In the genomic region with DNA sequence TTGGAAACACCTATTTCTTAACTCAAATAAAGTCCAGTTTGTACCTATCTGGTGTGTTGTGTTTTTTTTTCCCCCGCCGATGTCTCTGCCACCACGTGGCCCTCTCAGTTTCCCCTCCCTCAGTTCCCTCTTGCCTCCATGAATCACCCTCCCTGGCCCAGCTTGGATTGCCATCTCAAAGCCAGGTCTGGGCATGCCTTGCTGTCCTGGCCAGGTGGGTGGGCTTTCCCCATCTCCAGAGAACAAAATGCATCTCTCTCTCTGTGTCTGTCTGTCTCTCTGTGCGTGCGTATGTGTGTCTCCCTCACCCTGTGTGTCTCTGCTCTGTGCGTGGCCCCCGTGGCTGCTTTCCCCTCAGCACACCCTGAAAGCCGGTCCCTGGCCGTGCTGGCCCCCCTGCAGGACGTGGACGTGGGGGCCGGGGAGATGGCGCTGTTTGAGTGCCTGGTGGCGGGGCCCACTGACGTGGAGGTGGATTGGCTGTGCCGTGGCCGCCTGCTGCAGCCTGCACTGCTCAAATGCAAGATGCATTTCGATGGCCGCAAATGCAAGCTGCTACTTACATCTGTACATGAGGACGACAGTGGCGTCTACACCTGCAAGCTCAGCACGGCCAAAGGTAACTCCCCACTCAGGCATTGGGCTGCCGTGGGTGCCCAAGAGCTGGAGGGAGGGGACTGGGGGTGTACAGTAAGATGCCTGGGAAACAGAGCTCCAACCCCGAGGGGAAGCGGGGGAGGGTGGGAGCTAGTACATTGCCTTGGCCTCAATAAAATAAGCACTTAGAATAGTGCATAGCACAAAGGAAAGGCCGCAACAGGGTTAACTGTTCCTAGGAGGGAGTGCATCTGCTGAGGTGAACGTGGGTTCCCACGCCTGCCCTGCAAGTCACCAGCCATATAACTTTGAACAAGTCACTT, we compare ENCODE assay signal across 29 cellular contexts. TPM values are rescaled to one million over a fixed set of nuclear protein-coding genes. Genes with fewer than 3 reads are reported as not detected.
DNase-seq lines count a peak whose midpoint lies in the region; ATAC-seq and TF ChIP-seq lines count a peak whose summit lies in the region.
"Had no signal": no experiment of that assay in that cellular context is flagged by ENCODE, and none has a peak within 500 bp of the region (broad histone marks: within the 10 kb centered on the region; RNA-seq: fewer than 3 reads in every experiment).

No MANE protein-coding gene starts in this region.

- no peak for ATAC-seq in right cardiac atrium
- ATAC-seq: CD8-positive, alpha-beta T cell; GM23338; left lobe of liver; sciatic nerve; T-cell had no signal

- intact Hi-C loops in right cardiac atrium (cut with DNase I) (no loop called here), uterus (cut with DNase I; ENCODE audit: low total_unique reads) (no loop called here)

- H3K9me3 ChIP-seq in cardiac muscle cell (ENCODE audit: low read depth) (no peaks in the 10 kb centered on the region), right cardiac atrium (ENCODE audit: control insufficient read depth, low read length) (no peaks in the 10 kb centered on the region), muscle layer of colon (ENCODE audit: low read length) (no peaks in the 10 kb centered on the region), uterus (no peaks in the 10 kb centered on the region)
- H3K9me3 ChIP-seq: upper lobe of left lung had no signal

- no peak for TF ChIP-seq POLR2A in uterus (IDR thresholded peaks at IDR 0.05)

- H3K9ac ChIP-seq in muscle layer of colon (ENCODE audit: low read length): no peak overlapping the region

- no peak for DNase-seq in cardiac muscle cell (ENCODE audit: low read depth in 1 of 2, low spot score in 1 of 2)
- DNase-seq in right cardiac atrium: no peak
- DNase-seq in caudate nucleus (lab: John Stamatoyannopoulos, UW): peak in 27 of 61 donors; percentile 10 to 75 (median 31)
- DNase-seq in uterus: no peak
- DNase-seq in D341Med (ENCODE audit: low spot score): no peak
- DNase-seq in cerebellar nuclear complex (lab: John Stamatoyannopoulos, UW): no peak
- no peak for DNase-seq in Kasumi-1 (lab: John Stamatoyannopoulos, UW)
- DNase-seq: activated B cell treated with CpG ODN at 0.5 μM for 24 hours; activated CD4-positive, alpha-beta T cell treated with anti-CD3 and anti-CD28 coated beads, Interleukin-2, amount 10 ng/mL, durations not matched to agents 7 days and 5 days; activated effector memory CD4-positive, alpha-beta T cell treated with Interleukin-2 at 50 U/mL for 16 hours; anterior cingulate cortex; CD8-positive, alpha-beta T cell; endodermal cell; mesendoderm; NCI-H1092; NCI-H1694 treated with DMSO at 0.1 percent for 48 hours; NCI-H2171; stimulated activated CD4-positive, alpha-beta T cell treated with anti-CD3 and anti-CD28 coated beads, Interleukin-4, amount 100 ng/mL, for 24 hours; T-cell had no signal

- no peaks in the 10 kb centered on the region for H3K27me3 ChIP-seq in cardiac muscle cell
- H3K27me3 ChIP-seq in right cardiac atrium (ENCODE audit: control insufficient read depth, insufficient read depth): no peaks in the 10 kb centered on the region
- H3K27me3 ChIP-seq in muscle layer of colon (ENCODE audit: control insufficient read depth in 1 of 2, insufficient read depth in 2 of 2, low read length in 2 of 2): no peaks in the 10 kb centered on the region
- H3K27me3 ChIP-seq in uterus: no peaks in the 10 kb centered on the region
- H3K27me3 ChIP-seq: upper lobe of left lung had no signal

- WGBS in right cardiac atrium: 68% methylated on average over 28 of the region's 28 CpGs

- TF ChIP-seq CTCF in cardiac muscle cell (IDR thresholded peaks at IDR 0.05; ENCODE audit: low read depth, low read length): no peak
- TF ChIP-seq CTCF in uterus (IDR thresholded peaks at IDR 0.05): no peak

- peaks cover 49% of the 10 kb centered on the region for H3K36me3 ChIP-seq in cardiac muscle cell
- H3K36me3 ChIP-seq in muscle layer of colon (ENCODE audit: insufficient read depth, low read length): peaks cover 65% of the 10 kb centered on the region
- no peaks in the 10 kb centered on the region for H3K36me3 ChIP-seq in uterus
- H3K36me3 ChIP-seq: upper lobe of left lung had no signal

- H3K27ac ChIP-seq in cardiac muscle cell (peak overlapping the region; percentile 55), right cardiac atrium (ENCODE audit: low read length) (no peak overlapping the region), caudate nucleus (ENCODE audit: low read depth, low read length) (peak overlapping the region; percentile 8), muscle layer of colon (ENCODE audit: low read depth, low read length) (peak overlapping the region; percentile 57), uterus (peak overlapping the region; percentile 55 to 56)
- H3K27ac ChIP-seq: upper lobe of left lung had no signal

- no peak overlapping the region for H3K4me3 ChIP-seq in cardiac muscle cell
- no peak overlapping the region for H3K4me3 ChIP-seq in right cardiac atrium (ENCODE audit: low read length)
- H3K4me3 ChIP-seq in muscle layer of colon (ENCODE audit: low read depth in 1 of 2, low read length in 2 of 2): no peak overlapping the region
- no peak overlapping the region for H3K4me3 ChIP-seq in uterus
- H3K4me3 ChIP-seq: GM23338, upper lobe of left lung had no signal

- H3K4me1 ChIP-seq in cardiac muscle cell (ENCODE audit: low read depth): peaks cover 22% of the 10 kb centered on the region
- peaks cover 2% of the 10 kb centered on the region for H3K4me1 ChIP-seq in right cardiac atrium (ENCODE audit: control insufficient read depth, insufficient read depth, low read length)
- H3K4me1 ChIP-seq in muscle layer of colon (ENCODE audit: insufficient read depth, low read length): peaks cover 72% of the 10 kb centered on the region
- H3K4me1 ChIP-seq in uterus: peaks cover 0 to 5% of the 10 kb centered on the region in 2 donors
- H3K4me1 ChIP-seq: upper lobe of left lung had no signal

RNA-seq across cellular contexts. Expression of a gene that starts 31.6 kb away (rescaled TPM):
- 35.0 and 45.5 TPM in 2 replicates for total RNA-seq in cardiac muscle cell
- polyA plus RNA-seq in cardiac muscle cell: 52.7 and 67.5 TPM in 2 replicates
- 10 to 100 TPM; 22.9 to 27.5 (median 25.4) TPM for total RNA-seq in right cardiac atrium
- polyA plus RNA-seq in right cardiac atrium: 21.6 TPM
- total RNA-seq in uterus: 10 to 100 TPM; 14.1 to 39.5 (median 27.6) TPM

RNA-seq across cellular contexts. Expression of a gene that starts 32.4 kb away (rescaled TPM):
- total RNA-seq in cardiac muscle cell: 275 and 292 TPM in 2 replicates
- polyA plus RNA-seq in cardiac muscle cell: 185 and 188 TPM in 2 replicates
- total RNA-seq in right cardiac atrium: 100 to 1,000 TPM; 122 to 176 (median 159) TPM
- 85.5 TPM for polyA plus RNA-seq in right cardiac atrium
- total RNA-seq in uterus: 100 to 1,000 TPM in 1 of 4 donors, 10 to 100 TPM in 3; 22.9 to 318 (median 36.1) TPM

RNA-seq across cellular contexts. Expression of a gene that starts 47.2 kb away (rescaled TPM):
- total RNA-seq in cardiac muscle cell: 6.4 and 9.5 TPM in 2 replicates
- polyA plus RNA-seq in cardiac muscle cell: 3.3 and 4.3 TPM in 2 replicates
- 1 to 10 TPM in 3 of 4 donors, under 1 TPM in 1; 0.28 to 1.8 (median 1.6) TPM for total RNA-seq in right cardiac atrium
- polyA plus RNA-seq in right cardiac atrium: 0.57 TPM
- under 1 TPM in 2 of 4 donors, not detected in 2; 0.21 to 0.30 TPM for total RNA-seq in uterus
- total RNA-seq: activated B cell treated with CpG ODN at 0.5 μM for 24 hours; activated CD4-positive, alpha-beta T cell treated with anti-CD3 and anti-CD28 coated beads, Interleukin-2, amount 10 ng/mL, durations not matched to agents 7 days and 5 days; activated CD8-positive, alpha-beta memory T cell treated with anti-CD3 and anti-CD28 coated beads for 36 hours; Daoy; HT1080; RPMI7951; subcutaneous adipose tissue had no signal

RNA-seq across cellular contexts. Expression of a gene that starts 48.9 kb away (rescaled TPM):
- total RNA-seq in cardiac muscle cell (37.2 and 47.0 TPM in 2 replicates), right cardiac atrium (over 10,000 TPM in 1 of 4 donors, 1,000 to 10,000 TPM in 3; 6,970 to 10,932 (median 7,338) TPM), uterus (1,000 to 10,000 TPM in 2 of 4 donors, 100 to 1,000 TPM in 2; 578 to 3,551 (median 1,628) TPM)
- polyA plus RNA-seq in cardiac muscle cell (17.5 and 20.4 TPM in 2 replicates), right cardiac atrium (9,146 TPM)
- total RNA-seq: activated B cell treated with CpG ODN at 0.5 μM for 24 hours; activated CD4-positive, alpha-beta T cell treated with anti-CD3 and anti-CD28 coated beads, Interleukin-2, amount 10 ng/mL, durations not matched to agents 7 days and 5 days; activated CD8-positive, alpha-beta memory T cell treated with anti-CD3 and anti-CD28 coated beads for 36 hours; CD8-positive, alpha-beta T cell; HT1080 had no signal
